24 cellular contexts compared by ENCODE assay signal in genomic region chr12:98840325-98840724, GRCh38.
DNase-seq lines count a peak whose midpoint lies in the region; ATAC-seq and TF ChIP-seq lines count a peak whose summit lies in the region.
"Had no signal": no experiment of that assay in that cellular context is flagged by ENCODE, and none has a peak within 500 bp of the region (broad histone marks: within the 10 kb centered on the region; RNA-seq: fewer than 3 reads in every experiment).

No MANE protein-coding gene starts in this region.

- CTCF ChIA-PET in HCT116 (lab: Charles Lee): no interaction called here

- POLR2A ChIA-PET in HCT116 (lab: Charles Lee): no interaction called here

- no peaks in the 10 kb centered on the region for H3K9me2 ChIP-seq in HCT116 (ENCODE audit: insufficient read depth)

- no peak for TF ChIP-seq CTCF in HCT116 (IDR thresholded peaks at IDR 0.05 in 2 of 3, conservative IDR thresholded peaks at IDR 0.05 in 1 of 3; ENCODE audit: borderline replicate concordance in 1 of 3, insufficient read depth in 1 of 3, low read depth in 2 of 3, low read length in 2 of 3)
- TF ChIP-seq CTCF in type B pancreatic cell (conservative IDR thresholded peaks at IDR 0.05): no peak
- no peak for TF ChIP-seq CTCF in WERI-Rb-1 (IDR thresholded peaks at IDR 0.05; ENCODE audit: low read depth, low read length)

- peak overlapping the region; percentile 6 for H3K27ac Mint-ChIP-seq in type B pancreatic cell
- H3K27ac Mint-ChIP-seq: CD14-positive monocyte; CD4-positive, alpha-beta T cell had no signal

- intact Hi-C loops in HCT116 (cut with micrococcal nuclease): no loop called here

- H3K9me3 ChIP-seq in HCT116 (ENCODE audit: control insufficient read depth in 1 of 2, insufficient read depth in 1 of 2, low read depth in 1 of 2, low read length in 2 of 2): no peaks in the 10 kb centered on the region
- H3K9me3 ChIP-seq in WERI-Rb-1 (ENCODE audit: severe bottlenecking): no peaks in the 10 kb centered on the region
- H3K9me3 ChIP-seq: A549, BE2C had no signal

- no peaks in the 10 kb centered on the region; the same call in 1 of the 2 replicates for H4K20me1 ChIP-seq in HCT116 (ENCODE audit: insufficient read depth)
- H4K20me1 ChIP-seq: BLaER1 treated with 17β-estradiol and CSF1 and Interleukin-3, amounts not matched to agents 10 nM and 100 nM had no signal

- H3K36me3 ChIP-seq in HCT116 (ENCODE audit: control insufficient read depth in 1 of 2, insufficient read depth in 2 of 2, low read length in 2 of 2): no peaks in the 10 kb centered on the region
- no peaks in the 10 kb centered on the region for H3K36me3 ChIP-seq in WERI-Rb-1
- H3K36me3 ChIP-seq: BE2C; BLaER1 treated with 17β-estradiol and CSF1 and Interleukin-3, amounts not matched to agents 10 nM and 100 nM had no signal

- peaks cover 10% of the 10 kb centered on the region for H3K27me3 Mint-ChIP-seq in type B pancreatic cell

- H2AFZ ChIP-seq in HCT116 (ENCODE audit: low read depth, low read length, poor library complexity, severe bottlenecking): no peak overlapping the region
- H2AFZ ChIP-seq: GM23248 had no signal

- no peak for ATAC-seq in HCT116
- ATAC-seq: A549, GM12878 had no signal

- RAD21 ChIA-PET in HCT116 (lab: Charles Lee; ENCODE audit: low non-redundant PET in 1 of 2, low total read pairs in 2 of 2, uncharacterized antibody in 2 of 2, unreplicated experiment in 2 of 2): no interaction called here

- no peaks in the 10 kb centered on the region for H3K9me3 Mint-ChIP-seq in type B pancreatic cell
- H3K9me3 Mint-ChIP-seq: CD4-positive, alpha-beta T cell; CD8-positive, alpha-beta memory T cell had no signal

- H3K4me1 ChIP-seq in HCT116 (ENCODE audit: control insufficient read depth in 1 of 2, insufficient read depth in 2 of 2, low read length in 2 of 2): no peaks in the 10 kb centered on the region
- H3K4me1 ChIP-seq: A549, BE2C had no signal

- no TSS peak for BruUV-seq in HCT116 (replicated peaks; lab: Mats Ljungman, UMichigan)

- H3K27ac ChIP-seq in HCT116 (ENCODE audit: low read depth, low read length) (no peak overlapping the region), caudate nucleus (ENCODE audit: low read depth, low read length) (peak overlapping the region; percentile 29), WERI-Rb-1 (no peak overlapping the region)
- H3K27ac ChIP-seq: A549; BLaER1 treated with 17β-estradiol and CSF1 and Interleukin-3, amounts not matched to agents 10 nM and 100 nM; GM23248 had no signal

- H3K4me3 ChIP-seq in HCT116 (replicated peaks in 1 of 2; ENCODE audit: low read depth in 1 of 2, low read length in 2 of 2) (no peak overlapping the region), WERI-Rb-1 (ENCODE audit: low read depth, low read length) (no peak overlapping the region)
- H3K4me3 ChIP-seq: A549; BLaER1 treated with 17β-estradiol and CSF1 and Interleukin-3, amounts not matched to agents 10 nM and 100 nM; GM12878; GM23248 had no signal

- TF ChIP-seq RAD21 in HCT116 (IDR thresholded peaks at IDR 0.05; ENCODE audit: low read depth): no peak

- peaks cover 6% of the 10 kb centered on the region for H3K4me1 Mint-ChIP-seq in type B pancreatic cell (ENCODE audit: unreplicated experiment)
- H3K4me1 Mint-ChIP-seq: CD14-positive monocyte; CD8-positive, alpha-beta memory T cell had no signal

- TF ChIP-seq POLR2A in HCT116 (IDR thresholded peaks at IDR 0.05; ENCODE audit: borderline replicate concordance, extremely low read depth, insufficient read depth, insufficient read length): no peak

- H3K79me2 ChIP-seq in HCT116 (ENCODE audit: insufficient read depth, low read length): no peaks in the 10 kb centered on the region

- DNase-seq in NCI-H1436 (lab: John Stamatoyannopoulos, UW): peak; percentile 23
- no peak for DNase-seq in NCI-H1436 treated with DMSO at 0.1 percent for 48 hours (lab: John Stamatoyannopoulos, UW)
- no peak for DNase-seq in HCT116 (ENCODE audit: low read depth, low spot score)
- no peak for DNase-seq in caudate nucleus (lab: John Stamatoyannopoulos, UW)
- no peak for DNase-seq in type B pancreatic cell (ENCODE audit: extremely low spot score, unreplicated experiment)
- DNase-seq in WERI-Rb-1: no peak
- DNase-seq in cortex of kidney (lab: John Stamatoyannopoulos, UW): no peak
- DNase-seq: 8988T; ACHN; AML-193; BE2C; CD4-positive, alpha-beta T cell; CD8-positive, alpha-beta memory T cell; DMS 273 treated with DMSO at 0.1 percent for 48 hours; DMS79; EL; GDM1; GM23248; H7; HCEC 1CT had no signal

- H3K27me3 ChIP-seq in HCT116 (ENCODE audit: insufficient read depth, low read length) (peaks cover 77% of the 10 kb centered on the region), WERI-Rb-1 (ENCODE audit: insufficient read depth, low read depth, severe bottlenecking) (no peaks in the 10 kb centered on the region)
- H3K27me3 ChIP-seq: BLaER1 treated with 17β-estradiol and CSF1 and Interleukin-3, amounts not matched to agents 10 nM and 100 nM had no signal

- no peaks in the 10 kb centered on the region for H3K36me3 Mint-ChIP-seq in type B pancreatic cell
- H3K36me3 Mint-ChIP-seq: CD14-positive monocyte; CD8-positive, alpha-beta memory T cell had no signal

- H3K4me3 Mint-ChIP-seq in type B pancreatic cell: no peak overlapping the region
- H3K4me3 Mint-ChIP-seq: CD14-positive monocyte; CD4-positive, alpha-beta T cell; CD8-positive, alpha-beta memory T cell had no signal

- no peak overlapping the region for H3K9ac ChIP-seq in HCT116 (ENCODE audit: low read length)
- H3K9ac ChIP-seq: BLaER1 treated with 17β-estradiol and CSF1 and Interleukin-3, amounts not matched to agents 10 nM and 100 nM; GM23248 had no signal

- H3K4me2 ChIP-seq in HCT116 (ENCODE audit: low read length): no peak overlapping the region
- H3K4me2 ChIP-seq: A549 had no signal

TF ChIP-seq in HCT116, 20 proteins besides CTCF, POLR2A, EP300 and RAD21:
- TF ChIP-seq SIN3A (IDR thresholded peaks at IDR 0.05; ENCODE audit: low read depth) (no peak), EZH2 (IDR thresholded peaks at IDR 0.05) (peak; percentile 76; the same call in 1 of the 2 replicates), ELF1 (IDR thresholded peaks at IDR 0.05; ENCODE audit: borderline replicate concordance, low read depth) (no peak), ZNF274 (IDR thresholded peaks at IDR 0.05; ENCODE audit: low read depth, low read length) (no peak), FOSL1 (IDR thresholded peaks at IDR 0.05; ENCODE audit: low read depth) (no peak), EZH2phosphoT487 (IDR thresholded peaks at IDR 0.05; ENCODE audit: borderline replicate concordance) (0 out of 2 replicates have a peak, but pooled peaks have one; percentile 58)
- TF ChIP-seq, protein P1, sequence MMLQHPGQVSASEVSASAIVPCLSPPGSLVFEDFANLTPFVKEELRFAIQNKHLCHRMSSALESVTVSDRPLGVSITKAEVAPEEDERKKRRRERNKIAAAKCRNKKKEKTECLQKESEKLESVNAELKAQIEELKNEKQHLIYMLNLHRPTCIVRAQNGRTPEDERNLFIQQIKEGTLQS (IDR thresholded peaks at IDR 0.05): no peak
